Comparison of ENCODE assay signal across 10 cellular contexts in the genomic region with DNA sequence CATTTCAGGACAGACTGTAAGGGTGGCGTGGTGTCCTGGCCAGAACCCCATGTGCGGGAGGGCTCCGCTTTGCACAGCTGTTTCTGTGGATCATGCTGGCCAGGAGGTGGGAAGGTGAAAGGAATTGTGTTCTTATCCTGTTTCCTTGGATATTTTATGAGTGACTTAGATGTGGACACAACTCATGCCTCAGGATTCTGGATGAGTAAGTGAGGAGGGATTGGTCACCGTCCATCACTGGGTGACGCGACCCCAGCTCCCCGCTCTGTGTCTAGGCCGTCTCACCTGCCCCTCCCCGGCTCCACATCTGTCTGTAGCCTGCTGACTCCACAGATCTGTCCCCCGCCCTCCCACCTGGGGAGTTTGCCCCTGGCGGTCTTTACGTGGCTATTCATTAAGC. TPM values are rescaled to one million over a fixed set of nuclear protein-coding genes. Genes with fewer than 3 reads are reported as not detected.
DNase-seq lines count a peak whose midpoint lies in the region; ATAC-seq, FAIRE-seq and TF ChIP-seq lines count a peak whose summit lies in the region.
"Had no signal": no experiment of that assay in that cellular context is flagged by ENCODE, and none has a peak within 500 bp of the region (broad histone marks: within the 10 kb centered on the region; RNA-seq: fewer than 3 reads in every experiment).

No MANE protein-coding gene starts in this region.

- ATAC-seq in HG03342 (IDR thresholded peaks at IDR 0.05; ENCODE audit: unreplicated experiment), result no peak

- H3K36me3 Mint-ChIP-seq in dendritic cell treated with granulocyte-macrophage colony-stimulating factor and Interleukin-4, amounts not matched to agents 40 ng/mL and 50 ng/mL, for 4 days (ENCODE audit: low read depth), result peaks cover 84% of the 10 kb centered on the region
- H3K36me3 Mint-ChIP-seq in CD14-positive monocyte, result peaks cover 39 to 61% of the 10 kb centered on the region in 2 donors

- FAIRE-seq in RCC 7860 (lab: Jason Lieb, UNC) (peak; percentile 86), GM19239 (lab: Jason Lieb, UNC) (no peak)

- H3K27me3 Mint-ChIP-seq in dendritic cell treated with granulocyte-macrophage colony-stimulating factor and Interleukin-4, amounts not matched to agents 40 ng/mL and 50 ng/mL, for 4 days, result no peaks in the 10 kb centered on the region
- peaks cover 0 to 5% (median 3%) of the 10 kb centered on the region in 3 donors for H3K27me3 Mint-ChIP-seq in CD14-positive monocyte (ENCODE audit: low read depth in 3 of 3)

- H3K9me3 Mint-ChIP-seq in dendritic cell treated with granulocyte-macrophage colony-stimulating factor and Interleukin-4, amounts not matched to agents 40 ng/mL and 50 ng/mL, for 4 days, result no peaks in the 10 kb centered on the region
- H3K9me3 Mint-ChIP-seq in CD14-positive monocyte, result peaks cover 0 to 3% (median 2%) of the 10 kb centered on the region in 7 donors

- H3K4me3 Mint-ChIP-seq in dendritic cell treated with granulocyte-macrophage colony-stimulating factor and Interleukin-4, amounts not matched to agents 40 ng/mL and 50 ng/mL, for 4 days, result no peak overlapping the region
- no peak overlapping the region for H3K4me3 Mint-ChIP-seq in CD14-positive monocyte

- H3K4me1 Mint-ChIP-seq in dendritic cell treated with granulocyte-macrophage colony-stimulating factor and Interleukin-4, amounts not matched to agents 40 ng/mL and 50 ng/mL, for 4 days (ENCODE audit: low read depth), result peaks cover 63% of the 10 kb centered on the region
- H3K4me1 Mint-ChIP-seq in CD14-positive monocyte, result peaks cover 47% of the 10 kb centered on the region

- intact Hi-C loops in dendritic cell treated with granulocyte-macrophage colony-stimulating factor and Interleukin-4, amounts not matched to agents 40 ng/mL and 50 ng/mL, for 4 days (cut with micrococcal nuclease), result no loop called here
- intact Hi-C loops in CD14-positive monocyte (cut with micrococcal nuclease), result no loop called here

- TF ChIP-seq CTCF in CD14-positive monocyte (IDR thresholded peaks at IDR 0.05), result no peak

- DNase-seq in GM03348 (ENCODE audit: low spot score) (peak; percentile 80), RCC 7860 (ENCODE audit: low spot score) (peak; percentile 96), non-pigmented ciliary epithelial cell (ENCODE audit: low read depth) (peak; percentile 63), GM19239 (ENCODE audit: insufficient read length, low spot score) (no peak), CD14-positive monocyte (ENCODE audit: low spot score) (no peak), HT-29 (ENCODE audit: low spot score) (no peak)
- DNase-seq: activated CD8-positive, alpha-beta memory T cell treated with anti-CD3 and anti-CD28 coated beads for 24 hours; caudate nucleus had no signal

- H3K27ac Mint-ChIP-seq in dendritic cell treated with granulocyte-macrophage colony-stimulating factor and Interleukin-4, amounts not matched to agents 40 ng/mL and 50 ng/mL, for 4 days, result peak overlapping the region; percentile 54
- peak overlapping the region in 3 of 7 donors; percentile 33 to 70 (median 43) for H3K27ac Mint-ChIP-seq in CD14-positive monocyte

RNA-seq across cellular contexts. Expression of a gene that starts 48.8 kb away (rescaled TPM):
- 10 to 100 TPM; 33.2 to 52.2 TPM for polyA plus RNA-seq in CD14-positive monocyte
- total RNA-seq in HT-29 (2014; rRNA removed; shearing (Covaris generic)), result 0.03 and 0.05 TPM in 2 replicates

Comparison
In these comparisons a context has a peak if more than half of its experiments do, and no peak if none do; other contexts are left out.
1. DNase-seq: peak in GM03348 (single experiment), RCC 7860 (single experiment) and non-pigmented ciliary epithelial cell (single experiment); none in GM19239 (single experiment), CD14-positive monocyte (single experiment) and HT-29 (single experiment).